25 cellular contexts compared by ENCODE assay signal in the genomic region with DNA sequence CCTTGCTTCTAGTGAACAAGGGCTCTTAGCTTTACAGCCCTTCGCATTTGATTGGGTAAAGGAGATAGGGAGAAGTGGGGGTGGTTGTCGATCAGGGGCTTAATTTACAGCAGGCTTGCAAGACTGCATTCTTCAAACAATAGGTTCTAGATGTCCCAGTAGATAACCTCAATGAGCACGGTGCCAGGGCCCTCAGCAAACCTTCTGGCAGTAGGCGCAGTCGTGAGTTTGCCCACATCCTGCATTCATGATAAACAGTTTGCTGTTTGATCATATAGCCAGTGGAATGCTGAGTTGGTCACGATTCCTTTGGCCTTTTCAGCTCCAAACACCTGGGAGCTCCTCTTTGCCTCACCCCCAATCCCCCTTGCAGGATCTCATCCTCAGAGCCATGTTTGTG. TPM values are rescaled to one million over a fixed set of nuclear protein-coding genes. Genes with fewer than 3 reads are reported as not detected.
A peak's percentile ranks its signal among the peaks of the same experiment; 100 is the strongest.
DNase-seq lines count a peak whose midpoint lies in the region; ATAC-seq, FAIRE-seq and TF ChIP-seq lines count a peak whose summit lies in the region.
"Had no signal": no experiment of that assay in that cellular context is flagged by ENCODE, and none has a peak within 500 bp of the region (broad histone marks: within the 10 kb centered on the region; RNA-seq: fewer than 3 reads in every experiment).

No MANE protein-coding gene starts in this region.

- intact Hi-C loops in HepG2 (cut with micrococcal nuclease; ENCODE audit: unreplicated experiment): no loop called here
- intact Hi-C loops in right lobe of liver (cut with DNase I): no loop called here
- intact Hi-C loops in PC-9 (cut with micrococcal nuclease; ENCODE audit: unreplicated experiment): no loop called here

- H3K4me2 ChIP-seq in HepG2 (ENCODE audit: low read depth, low read length) (0 out of 2 replicates have a peak overlapping the region, but pooled peaks have one; percentile 28), PC-9 (no peak overlapping the region)

- peaks cover 9 to 43% of the 10 kb centered on the region in 2 experiments for H3K27me3 ChIP-seq in HepG2 (ENCODE audit: control insufficient read depth in 1 of 2, insufficient read depth in 2 of 2, low read length in 2 of 2)
- no peaks in the 10 kb centered on the region for H3K27me3 ChIP-seq in right lobe of liver
- H3K27me3 ChIP-seq in PC-9 (ENCODE audit: insufficient read depth, low read depth): peaks cover 75% of the 10 kb centered on the region
- H3K27me3 ChIP-seq in effector memory CD4-positive, alpha-beta T cell (replicated peaks; ENCODE audit: control insufficient read depth, insufficient read depth, low read length, poor library complexity, severe bottlenecking): no peaks in the 10 kb centered on the region
- no peaks in the 10 kb centered on the region for H3K27me3 ChIP-seq in thymus (ENCODE audit: control insufficient read depth, insufficient read depth)
- no peaks in the 10 kb centered on the region for H3K27me3 ChIP-seq in MG63
- H3K27me3 ChIP-seq: SJCRH30 had no signal

- no peak for TF ChIP-seq POLR2A in HepG2 (IDR thresholded peaks at IDR 0.05; ENCODE audit: insufficient read depth in 1 of 2, low read depth in 2 of 2, low read length in 2 of 2)
- TF ChIP-seq POLR2A in right lobe of liver (IDR thresholded peaks at IDR 0.05): no peak

- no peak for FAIRE-seq in HepG2 (lab: Jason Lieb, UNC)
- FAIRE-seq: astrocyte, colon, endothelial cell of umbilical vein had no signal

- peaks cover 82% of the 10 kb centered on the region for H3K4me1 ChIP-seq in HepG2 (ENCODE audit: insufficient read depth, low read length)
- H3K4me1 ChIP-seq in right lobe of liver: no peaks in the 10 kb centered on the region
- no peaks in the 10 kb centered on the region for H3K4me1 ChIP-seq in PC-9 (replicated peaks; ENCODE audit: insufficient read depth)
- H3K4me1 ChIP-seq in effector memory CD4-positive, alpha-beta T cell (ENCODE audit: control insufficient read depth, insufficient read depth, low read length, poor library complexity, severe bottlenecking): peaks cover 27% of the 10 kb centered on the region
- H3K4me1 ChIP-seq in thymus (ENCODE audit: control insufficient read depth, insufficient read depth, low read length): peaks cover 26% of the 10 kb centered on the region

- ATAC-seq in HepG2: no peak
- ATAC-seq in right lobe of liver: no peak

- POLR2A ChIA-PET in HepG2 (lab: Yijun Ruan, JAX): no interaction called here
- POLR2A ChIA-PET in PC-9 (lab: Charles Lee; ENCODE audit: unreplicated experiment): no interaction called here

- TF ChIP-seq CTCF in HepG2 (CRISPR knock-in tag; IDR thresholded peaks at IDR 0.05): no peak
- no peak for TF ChIP-seq CTCF in right lobe of liver (IDR thresholded peaks at IDR 0.05)
- TF ChIP-seq CTCF in PC-9 (conservative IDR thresholded peaks at IDR 0.05): no peak

- BruUV-seq in HepG2 (replicated peaks; lab: Mats Ljungman, UMichigan) (no TSS peak), PC-9 (replicated peaks; lab: Mats Ljungman, UMichigan) (no TSS peak)

- H3K9ac ChIP-seq in HepG2 (ENCODE audit: insufficient read depth, low read depth, low read length): no peak overlapping the region

- DNase-seq in HepG2 (ENCODE audit: low spot score) (no peak), right lobe of liver (no peak), PC-9 (peak; percentile 17 to 54), MG63 (no peak), MV-4-11 (lab: John Stamatoyannopoulos, UW) (no peak), DMS114 treated with DMSO at 0.1 percent for 48 hours (lab: John Stamatoyannopoulos, UW; ENCODE audit: unreplicated experiment) (no peak)
- no peak for DNase-seq in effector memory CD4-positive, alpha-beta T cell
- DNase-seq: activated CD4-positive, alpha-beta T cell treated with anti-CD3 and anti-CD28 coated beads for 1 hour; GF-D8; hippocampal formation; kidney glomerular epithelial cell; MM.1S; NCI-H2029 treated with DMSO at 0.1 percent for 48 hours; NCI-H510A treated with DMSO at 0.1 percent for 48 hours had no signal

- no peak for TF ChIP-seq RAD21 in HepG2 (CRISPR knock-in tag; IDR thresholded peaks at IDR 0.05)

- no peaks in the 10 kb centered on the region for H3K36me3 ChIP-seq in HepG2 (replicated peaks in 1 of 2; ENCODE audit: control insufficient read depth in 1 of 2, insufficient read depth in 2 of 2, low read length in 2 of 2)
- H3K36me3 ChIP-seq in right lobe of liver: no peaks in the 10 kb centered on the region
- no peaks in the 10 kb centered on the region for H3K36me3 ChIP-seq in PC-9 (ENCODE audit: low read depth)
- H3K36me3 ChIP-seq in effector memory CD4-positive, alpha-beta T cell (ENCODE audit: control insufficient read depth, insufficient read depth, low read length): no peaks in the 10 kb centered on the region
- no peaks in the 10 kb centered on the region for H3K36me3 ChIP-seq in thymus (ENCODE audit: control insufficient read depth, insufficient read depth)
- no peaks in the 10 kb centered on the region for H3K36me3 ChIP-seq in MG63
- H3K36me3 ChIP-seq: SJCRH30, thoracic aorta had no signal

- no peaks in the 10 kb centered on the region for H3F3A ChIP-seq in PC-9 (ENCODE audit: insufficient read depth, low read depth)

- H2AFZ ChIP-seq in HepG2 (ENCODE audit: low read length) (no peak overlapping the region), PC-9 (no peak overlapping the region)

- H4K20me1 ChIP-seq in HepG2 (ENCODE audit: insufficient read depth, low read length) (no peaks in the 10 kb centered on the region), PC-9 (ENCODE audit: insufficient read depth) (no peaks in the 10 kb centered on the region)

- CTCF ChIA-PET in HepG2 (lab: Yijun Ruan, JAX; ENCODE audit: low intra/inter-chr PET ratio, low total read pairs) (no interaction called here), PC-9 (lab: Charles Lee) (no interaction called here)

- H3K9me3 ChIP-seq in HepG2 (ENCODE audit: low read length) (no peaks in the 10 kb centered on the region), right lobe of liver (no peaks in the 10 kb centered on the region), PC-9 (ENCODE audit: insufficient read depth, low read depth) (no peaks in the 10 kb centered on the region), thymus (ENCODE audit: control insufficient read depth) (peaks cover 1% of the 10 kb centered on the region), MG63 (no peaks in the 10 kb centered on the region)
- H3K9me3 ChIP-seq in effector memory CD4-positive, alpha-beta T cell (ENCODE audit: control insufficient read depth, low read length): peaks cover 16% of the 10 kb centered on the region
- H3K9me3 ChIP-seq: SJCRH30, thoracic aorta had no signal

- H3K4me3 ChIP-seq in HepG2 (replicated peaks in 1 of 3; ENCODE audit: insufficient read depth in 1 of 3, low read depth in 2 of 3, low read length in 3 of 3) (no peak overlapping the region), right lobe of liver (no peak overlapping the region), PC-9 (no peak overlapping the region), thymus (ENCODE audit: low read length) (no peak overlapping the region), MG63 (no peak overlapping the region)
- no peak overlapping the region for H3K4me3 ChIP-seq in effector memory CD4-positive, alpha-beta T cell (ENCODE audit: insufficient read depth, low read depth, low read length, poor library complexity, severe bottlenecking)
- H3K4me3 ChIP-seq: SJCRH30, thoracic aorta had no signal

- in situ Hi-C loops in HepG2 (cut with HindIII; ENCODE audit: extremely low pct_ligation_motif_present, low pct_unique_long_range_greater_than_20kb): no loop called here

- TF ChIP-seq EP300 in HepG2 (IDR thresholded peaks at IDR 0.05; ENCODE audit: low read depth in 2 of 2, low read length in 2 of 2) (no peak), HepG2 (CRISPR knock-in tag; IDR thresholded peaks at IDR 0.05; ENCODE audit: borderline replicate concordance) (no peak)

- H3K79me2 ChIP-seq in HepG2 (ENCODE audit: insufficient read depth, low read length) (no peaks in the 10 kb centered on the region), PC-9 (ENCODE audit: low read depth) (no peaks in the 10 kb centered on the region)

- H3K27ac ChIP-seq in HepG2 (ENCODE audit: extremely low read length, insufficient read depth, low read length) (no peak overlapping the region), right lobe of liver (no peak overlapping the region), PC-9 (no peak overlapping the region), thymus (ENCODE audit: low read depth) (peak overlapping the region; percentile 0)
- peak overlapping the region; percentile 57 for H3K27ac ChIP-seq in effector memory CD4-positive, alpha-beta T cell (ENCODE audit: insufficient read depth, low read length, poor library complexity, severe bottlenecking)
- H3K27ac ChIP-seq: thoracic aorta had no signal

- WGBS in HepG2 (ENCODE audit: low lambda C conversion rate): 39% methylated on average over 6 of the region's 6 CpGs
- WGBS in right lobe of liver (ENCODE audit: insufficient coverage, low coverage, low lambda C conversion rate, missing lambda C conversion rate): 61% methylated on average over 6 of the region's 6 CpGs
- WGBS in thymus: 55% methylated on average over 6 of the region's 6 CpGs

- no peaks in the 10 kb centered on the region for H3K9me2 ChIP-seq in PC-9 (ENCODE audit: insufficient read depth)

RNA-seq across cellular contexts. Expression of gene SUN5, which starts 27.5 kb away (rescaled TPM):
- total RNA-seq in HepG2 (2016; rRNA removed; fragmentation: Illumina TruSeq; extraction: Trizol) (not detected in 2 replicates), right lobe of liver (not detected), PC-9 (2021) (not detected in 2 replicates)
- not detected in 2 replicates for total RNA-seq in HepG2 (2016; cell fraction: cytosol; rRNA removed; fragmentation: Illumina TruSeq; extraction: Trizol; ENCODE audit: low read depth)
- total RNA-seq in HepG2 (2016; cell fraction: insoluble cytoplasmic fraction; rRNA removed; fragmentation: Illumina TruSeq; extraction: Trizol): not detected in 2 replicates
- not detected in 2 replicates for total RNA-seq in HepG2 (2016; cell fraction: membrane; rRNA removed; fragmentation: Illumina TruSeq; extraction: Trizol)
- not detected in 2 replicates for total RNA-seq in HepG2 (2016; cell fraction: nucleus; rRNA removed; fragmentation: Illumina TruSeq; extraction: Trizol)
- polyA plus RNA-seq in HepG2 (2011; rRNA removed) (not detected in 2 replicates), thymus (not detected)
- polyA plus RNA-seq in HepG2 (2011; cell fraction: cytosol; rRNA removed): not detected in 2 replicates
- polyA plus RNA-seq in HepG2 (2011; cell fraction: nucleus; rRNA removed): not detected in 2 replicates
- not detected in 2 replicates for polyA plus RNA-seq in HepG2 (2012)
- polyA plus RNA-seq in HepG2 (2016; cell fraction: cytosol; fragmentation: Illumina TruSeq; extraction: Trizol; ENCODE audit: low read depth): not detected in 2 replicates
- polyA plus RNA-seq in HepG2 (2016; cell fraction: insoluble cytoplasmic fraction; fragmentation: Illumina TruSeq; extraction: Trizol; ENCODE audit: low read depth): not detected in 2 replicates
- not detected in 2 replicates for polyA plus RNA-seq in HepG2 (2016; cell fraction: membrane; fragmentation: Illumina TruSeq; extraction: Trizol; ENCODE audit: low read depth)
- polyA plus RNA-seq in HepG2 (2016; cell fraction: nucleus; fragmentation: Illumina TruSeq; extraction: Trizol; ENCODE audit: insufficient read depth, low read depth): not detected in 2 replicates
- polyA minus RNA-seq in HepG2 (2011; rRNA and poly(A)+ RNA removed; ENCODE audit: low replicate concordance): not detected in 2 replicates
- not detected in 2 replicates for polyA minus RNA-seq in HepG2 (2011; cell fraction: cytosol; rRNA and poly(A)+ RNA removed)
- polyA minus RNA-seq in HepG2 (2011; cell fraction: nucleus; rRNA and poly(A)+ RNA removed): not detected in 2 replicates
- total RNA-seq in MG63 (2014; rRNA removed; shearing (Covaris generic); ENCODE audit: low replicate concordance): not detected in 2 replicates
- total RNA-seq: activated T-helper 1 cell treated with anti-CD3 and anti-CD28 coated beads, Interleukin-12 subunit alpha, Interleukin-12 subunit beta, Interleukin-2, Interleukin-4 antibody, amounts not matched to agents 30 ng/mL and 10 ng/mL and 1 ng/mL, durations not matched to agents 14 hours and 24 hours and 36 hours; astrocyte; endothelial cell of umbilical vein; fibroblast of villous mesenchyme; mononuclear cell; omental fat pad; SJCRH30; T-helper 2 cell treated with Interferon-gamma antibody and Interleukin-4, amounts not matched to agents 100 ng/mL and 5 ng/mL, for 36 hours; thoracic aorta had no signal
- polyA plus RNA-seq: endothelial cell of umbilical vein had no signal

RNA-seq across cellular contexts. Expression of gene BPIFB2, which starts 30.8 kb away (rescaled TPM):
- total RNA-seq in HepG2 (2016; rRNA removed; fragmentation: Illumina TruSeq; extraction: Trizol) (27.4 and 54.5 TPM in 2 replicates), right lobe of liver (under 1 TPM in 1 of 6 experiments, not detected in 5; 0.12 TPM), PC-9 (2021) (not detected in 2 replicates)
- total RNA-seq in HepG2 (2016; cell fraction: cytosol; rRNA removed; fragmentation: Illumina TruSeq; extraction: Trizol; ENCODE audit: low read depth): 7.1 and 9.6 TPM in 2 replicates
- total RNA-seq in HepG2 (2016; cell fraction: insoluble cytoplasmic fraction; rRNA removed; fragmentation: Illumina TruSeq; extraction: Trizol): 23.9 and 58.5 TPM in 2 replicates
- total RNA-seq in HepG2 (2016; cell fraction: membrane; rRNA removed; fragmentation: Illumina TruSeq; extraction: Trizol): 14.4 and 19.0 TPM in 2 replicates
- 67.6 and 73.6 TPM in 2 replicates for total RNA-seq in HepG2 (2016; cell fraction: nucleus; rRNA removed; fragmentation: Illumina TruSeq; extraction: Trizol)
- polyA plus RNA-seq in HepG2 (2011; rRNA removed) (902 and 1,439 TPM in 2 replicates), thymus (0.73 TPM)
- polyA plus RNA-seq in HepG2 (2011; cell fraction: cytosol; rRNA removed): 445 and 477 TPM in 2 replicates
- polyA plus RNA-seq in HepG2 (2011; cell fraction: nucleus; rRNA removed): 3,378 and 3,757 TPM in 2 replicates
- 748 and 877 TPM in 2 replicates for polyA plus RNA-seq in HepG2 (2012)
- 16.7 and 20.1 TPM in 2 replicates for polyA plus RNA-seq in HepG2 (2016; cell fraction: cytosol; fragmentation: Illumina TruSeq; extraction: Trizol; ENCODE audit: low read depth)
- polyA plus RNA-seq in HepG2 (2016; cell fraction: insoluble cytoplasmic fraction; fragmentation: Illumina TruSeq; extraction: Trizol; ENCODE audit: low read depth): 40.9 and 50.4 TPM in 2 replicates
- 25.2 and 26.1 TPM in 2 replicates for polyA plus RNA-seq in HepG2 (2016; cell fraction: membrane; fragmentation: Illumina TruSeq; extraction: Trizol; ENCODE audit: low read depth)
- 205 and 206 TPM in 2 replicates for polyA plus RNA-seq in HepG2 (2016; cell fraction: nucleus; fragmentation: Illumina TruSeq; extraction: Trizol; ENCODE audit: insufficient read depth, low read depth)
- polyA minus RNA-seq in HepG2 (2011; rRNA and poly(A)+ RNA removed; ENCODE audit: low replicate concordance): 0.19 and 1,018 TPM in 2 replicates
- polyA minus RNA-seq in HepG2 (2011; cell fraction: cytosol; rRNA and poly(A)+ RNA removed): 235 and 377 TPM in 2 replicates
- polyA minus RNA-seq in HepG2 (2011; cell fraction: nucleus; rRNA and poly(A)+ RNA removed): 642 and 673 TPM in 2 replicates
- total RNA-seq in MG63 (2014; rRNA removed; shearing (Covaris generic); ENCODE audit: low replicate concordance): not detected in 2 replicates
- total RNA-seq: activated T-helper 1 cell treated with anti-CD3 and anti-CD28 coated beads, Interleukin-12 subunit alpha, Interleukin-12 subunit beta, Interleukin-2, Interleukin-4 antibody, amounts not matched to agents 30 ng/mL and 10 ng/mL and 1 ng/mL, durations not matched to agents 14 hours and 24 hours and 36 hours; astrocyte; endothelial cell of umbilical vein; fibroblast of villous mesenchyme; mononuclear cell; omental fat pad; SJCRH30; T-helper 2 cell treated with Interferon-gamma antibody and Interleukin-4, amounts not matched to agents 100 ng/mL and 5 ng/mL, for 36 hours; thoracic aorta had no signal
- polyA plus RNA-seq: endothelial cell of umbilical vein had no signal

RNA-seq across cellular contexts. Expression of gene BPIFB6, which starts 54.7 kb away (rescaled TPM):
- total RNA-seq in HepG2 (2016; rRNA removed; fragmentation: Illumina TruSeq; extraction: Trizol) (0.13 TPM in 1 of 2 replicates, not detected in the other), right lobe of liver (not detected), PC-9 (2021) (not detected in 2 replicates)
- not detected in 2 replicates for total RNA-seq in HepG2 (2016; cell fraction: cytosol; rRNA removed; fragmentation: Illumina TruSeq; extraction: Trizol; ENCODE audit: low read depth)
- total RNA-seq in HepG2 (2016; cell fraction: insoluble cytoplasmic fraction; rRNA removed; fragmentation: Illumina TruSeq; extraction: Trizol): not detected in 2 replicates
- not detected in 2 replicates for total RNA-seq in HepG2 (2016; cell fraction: membrane; rRNA removed; fragmentation: Illumina TruSeq; extraction: Trizol)
- 0.28 TPM in 1 of 2 replicates, not detected in the other for total RNA-seq in HepG2 (2016; cell fraction: nucleus; rRNA removed; fragmentation: Illumina TruSeq; extraction: Trizol)
- polyA plus RNA-seq in HepG2 (2011; rRNA removed) (1.7 and 3.1 TPM in 2 replicates), thymus (0.05 TPM)
- 0.36 and 0.92 TPM in 2 replicates for polyA plus RNA-seq in HepG2 (2011; cell fraction: cytosol; rRNA removed)
- 16.0 and 30.7 TPM in 2 replicates for polyA plus RNA-seq in HepG2 (2011; cell fraction: nucleus; rRNA removed)
- polyA plus RNA-seq in HepG2 (2012): 1.9 and 4.7 TPM in 2 replicates
- not detected in 2 replicates for polyA plus RNA-seq in HepG2 (2016; cell fraction: cytosol; fragmentation: Illumina TruSeq; extraction: Trizol; ENCODE audit: low read depth)
- not detected in 2 replicates for polyA plus RNA-seq in HepG2 (2016; cell fraction: insoluble cytoplasmic fraction; fragmentation: Illumina TruSeq; extraction: Trizol; ENCODE audit: low read depth)
- polyA plus RNA-seq in HepG2 (2016; cell fraction: membrane; fragmentation: Illumina TruSeq; extraction: Trizol; ENCODE audit: low read depth): not detected in 2 replicates
- polyA plus RNA-seq in HepG2 (2016; cell fraction: nucleus; fragmentation: Illumina TruSeq; extraction: Trizol; ENCODE audit: insufficient read depth, low read depth): 0.32 TPM in 1 of 2 replicates, not detected in the other
- polyA minus RNA-seq in HepG2 (2011; rRNA and poly(A)+ RNA removed; ENCODE audit: low replicate concordance): 2.3 TPM in 1 of 2 replicates, not detected in the other
- not detected in 2 replicates for polyA minus RNA-seq in HepG2 (2011; cell fraction: cytosol; rRNA and poly(A)+ RNA removed)
- polyA minus RNA-seq in HepG2 (2011; cell fraction: nucleus; rRNA and poly(A)+ RNA removed): 2.2 and 2.5 TPM in 2 replicates
- not detected in 2 replicates for total RNA-seq in MG63 (2014; rRNA removed; shearing (Covaris generic); ENCODE audit: low replicate concordance)
- total RNA-seq: activated T-helper 1 cell treated with anti-CD3 and anti-CD28 coated beads, Interleukin-12 subunit alpha, Interleukin-12 subunit beta, Interleukin-2, Interleukin-4 antibody, amounts not matched to agents 30 ng/mL and 10 ng/mL and 1 ng/mL, durations not matched to agents 14 hours and 24 hours and 36 hours; astrocyte; endothelial cell of umbilical vein; fibroblast of villous mesenchyme; mononuclear cell; omental fat pad; SJCRH30; T-helper 2 cell treated with Interferon-gamma antibody and Interleukin-4, amounts not matched to agents 100 ng/mL and 5 ng/mL, for 36 hours; thoracic aorta had no signal
- polyA plus RNA-seq: endothelial cell of umbilical vein had no signal

Comparison
In these comparisons a context has a peak if more than half of its experiments do, and no peak if none do; other contexts are left out.
1. DNase-seq: peak in PC-9 (2 of 2); none in HepG2 (single experiment), right lobe of liver (0 of 3), effector memory CD4-positive, alpha-beta T cell (0 of 3), MG63 (single experiment), MV-4-11 (single experiment) and DMS114 treated with DMSO at 0.1 percent for 48 hours (single experiment).
2. H3K27ac ChIP-seq: peak in effector memory CD4-positive, alpha-beta T cell (single experiment) and thymus (single experiment); none in HepG2 (single experiment), right lobe of liver (0 of 3) and PC-9 (single experiment).